2 cellular contexts compared by ENCODE assay signal in genomic region chr2:31183973-31184372, GRCh38. TPM values are rescaled to one million over a fixed set of nuclear protein-coding genes. Genes with fewer than 3 reads are reported as not detected.
"Had no signal": no experiment of that assay in that cellular context is flagged by ENCODE, and none has a peak within 500 bp of the region (broad histone marks: within the 10 kb centered on the region; RNA-seq: fewer than 3 reads in every experiment).

No MANE protein-coding gene starts in this region.

RNA-seq across cellular contexts. Expression of gene CAPN14, which starts 33.3 kb away (rescaled TPM):
- total RNA-seq: dermis blood vessel endothelial cell, gastrocnemius medialis had no signal
